In genomic region chr17:10598620-10599019, GRCh38 we compare ENCODE assay signal across 33 cellular contexts. TPM values are rescaled to one million over a fixed set of nuclear protein-coding genes. Genes with fewer than 3 reads are reported as not detected.
"Had no signal": no experiment of that assay in that cellular context is flagged by ENCODE, and none has a peak within 500 bp of the region (broad histone marks: within the 10 kb centered on the region; RNA-seq: fewer than 3 reads in every experiment).

No MANE protein-coding gene starts in this region.

- H3K9me3 ChIP-seq: adrenal gland had no signal

- DNase-seq: activated CD4-positive, alpha-beta T cell treated with anti-CD3 and anti-CD28 coated beads for 4 hours; activated CD8-positive, alpha-beta memory T cell treated with anti-CD3 and anti-CD28 coated beads, Interleukin-2, amount 50 U/mL, for 4 hours; activated CD8-positive, alpha-beta T cell treated with anti-CD3 and anti-CD28 coated beads for 36 hours; activated naive CD4-positive, alpha-beta T cell treated with anti-CD3 and anti-CD28 coated beads, Interleukin-2, amount 50 U/mL, for 16 hours; activated naive CD8-positive, alpha-beta T cell treated with anti-CD3 and anti-CD28 coated beads, Interleukin-2, amount 10 ng/mL, durations not matched to agents 7 days and 5 days; activated T-cell treated with anti-CD3 and anti-CD28 coated beads, Interleukin-2, amount 50 U/mL, for 72 hours; adrenal gland; anterior cingulate cortex; central memory CD4-positive, alpha-beta T cell; MM.1S; NCI-H1105; NCI-H1436; NCI-H1694 treated with DMSO at 0.1 percent for 48 hours; NCI-H2029 treated with DMSO at 0.1 percent for 48 hours; NCI-H2227 treated with DMSO at 0.1 percent for 48 hours; NCI-H446 treated with DMSO at 0.1 percent for 48 hours; NCI-H526 treated with DMSO at 0.1 percent for 48 hours; NCI-H82; NK-92 treated with Interleukin-12 subunit alpha and Interleukin-12 subunit beta, amount 100 ng/mL, for 24 hours; OCI-M1; RPMI8226; T-cell; T-helper 2 cell; T1000 had no signal

- H3K4me3 ChIP-seq: adrenal gland, SK-N-MC had no signal

- H3K36me3 ChIP-seq: adrenal gland had no signal

- H3K27ac Mint-ChIP-seq: activated CD8-positive, alpha-beta T cell treated with anti-CD3 and anti-CD28 coated beads for 36 hours; activated naive CD8-positive, alpha-beta T cell treated with anti-CD3 and anti-CD28 coated beads, Interleukin-2, amount 10 ng/mL, durations not matched to agents 7 days and 5 days; activated T-cell treated with anti-CD3 and anti-CD28 coated beads, Interleukin-2, amount 50 U/mL, for 72 hours; activated T-helper 2 cell treated with anti-CD3 and anti-CD28 coated beads, Interferon-gamma antibody, Interleukin-2, Interleukin-4, amounts not matched to agents 10 μg/mL and 5 μg/mL and 100 μg/mL, durations not matched to agents 14 hours and 24 hours and 36 hours; IgD-negative memory B cell; T-cell had no signal

- H3K4me1 Mint-ChIP-seq: activated naive CD8-positive, alpha-beta T cell treated with anti-CD3 and anti-CD28 coated beads, Interleukin-2, amount 10 ng/mL, durations not matched to agents 7 days and 5 days; T-cell had no signal

- H3K36me3 Mint-ChIP-seq: activated naive CD8-positive, alpha-beta T cell treated with anti-CD3 and anti-CD28 coated beads, Interleukin-2, amount 10 ng/mL, durations not matched to agents 7 days and 5 days; IgD-negative memory B cell; T-cell had no signal

- H3K4me3 Mint-ChIP-seq: activated CD8-positive, alpha-beta T cell treated with anti-CD3 and anti-CD28 coated beads for 36 hours; activated naive CD8-positive, alpha-beta T cell treated with anti-CD3 and anti-CD28 coated beads, Interleukin-2, amount 10 ng/mL, durations not matched to agents 7 days and 5 days; activated T-cell treated with anti-CD3 and anti-CD28 coated beads, Interleukin-2, amount 50 U/mL, for 72 hours; IgD-negative memory B cell; T-cell had no signal

- ATAC-seq: activated CD4-positive, CD25-positive, alpha-beta regulatory T cell treated with anti-CD3 and anti-CD28 coated beads, Interleukin-2, amount 50 U/mL, for 24 hours; activated CD8-positive, alpha-beta T cell treated with anti-CD3 and anti-CD28 coated beads for 36 hours; activated T-cell treated with anti-CD3 and anti-CD28 coated beads, Interleukin-2, amount 50 U/mL, for 72 hours; Panc1; Right ventricle myocardium inferior; T-cell had no signal

- H3K9me3 Mint-ChIP-seq: activated CD8-positive, alpha-beta T cell treated with anti-CD3 and anti-CD28 coated beads for 36 hours; activated naive CD8-positive, alpha-beta T cell treated with anti-CD3 and anti-CD28 coated beads, Interleukin-2, amount 10 ng/mL, durations not matched to agents 7 days and 5 days; activated T-cell treated with anti-CD3 and anti-CD28 coated beads, Interleukin-2, amount 50 U/mL, for 72 hours; activated T-helper 2 cell treated with anti-CD3 and anti-CD28 coated beads, Interferon-gamma antibody, Interleukin-2, Interleukin-4, amounts not matched to agents 10 μg/mL and 5 μg/mL and 100 μg/mL, durations not matched to agents 14 hours and 24 hours and 36 hours had no signal

- H3K4me1 ChIP-seq: adrenal gland had no signal

- H3K27ac ChIP-seq: adrenal gland, KMS-11, SK-N-MC, VCaP had no signal

RNA-seq across cellular contexts. Expression of gene MYH2, which starts 49.2 kb away (rescaled TPM):
- total RNA-seq: activated CD8-positive, alpha-beta T cell treated with anti-CD3 and anti-CD28 coated beads for 36 hours; activated naive CD8-positive, alpha-beta T cell treated with anti-CD3 and anti-CD28 coated beads, Interleukin-2, amount 10 ng/mL, durations not matched to agents 7 days and 5 days; activated T-cell treated with anti-CD3 and anti-CD28 coated beads, Interleukin-2, amount 50 U/mL, for 72 hours; activated T-helper 2 cell treated with anti-CD3 and anti-CD28 coated beads, Interferon-gamma antibody, Interleukin-2, Interleukin-4, amounts not matched to agents 10 μg/mL and 5 μg/mL and 100 μg/mL, durations not matched to agents 14 hours and 24 hours and 36 hours; bronchial epithelial cell; Right ventricle myocardium inferior; T-cell had no signal
- polyA plus RNA-seq: IgD-negative memory B cell had no signal
